30 cellular contexts compared by ENCODE assay signal in genomic region chr6:33778475-33779121, GRCh38. TPM values are rescaled to one million over a fixed set of nuclear protein-coding genes. Genes with fewer than 3 reads are reported as not detected.
DNase-seq lines count a peak whose midpoint lies in the region; ATAC-seq and TF ChIP-seq lines count a peak whose summit lies in the region.
"Had no signal": no experiment of that assay in that cellular context is flagged by ENCODE, and none has a peak within 500 bp of the region (broad histone marks: within the 10 kb centered on the region; RNA-seq: fewer than 3 reads in every experiment).

No MANE protein-coding gene starts in this region.

- no peak overlapping the region for H3K23ac ChIP-seq in mesenchymal stem cell (ENCODE audit: low read length in 2 of 2)

- peaks cover 31% of the 10 kb centered on the region for H3K79me1 ChIP-seq in mesenchymal stem cell (replicated peaks; ENCODE audit: low read length, poor library complexity, severe bottlenecking)

- no peak for ATAC-seq in HG03135 (IDR thresholded peaks at IDR 0.05; ENCODE audit: unreplicated experiment)
- ATAC-seq in body of pancreas, result no peak
- ATAC-seq: PC-3 had no signal

- no peaks in the 10 kb centered on the region for H3K9me3 Mint-ChIP-seq in activated T-helper 1 cell treated with anti-CD3 and anti-CD28 coated beads, Interleukin-12 subunit alpha, Interleukin-12 subunit beta, Interleukin-2, Interleukin-4 antibody, amounts not matched to agents 30 ng/mL and 10 ng/mL and 1 ng/mL, durations not matched to agents 14 hours and 24 hours and 36 hours
- H3K9me3 Mint-ChIP-seq: CD14-positive monocyte; CD8-positive, alpha-beta memory T cell; HFFc6 had no signal

- H3K4me1 Mint-ChIP-seq in activated T-helper 1 cell treated with anti-CD3 and anti-CD28 coated beads, Interleukin-12 subunit alpha, Interleukin-12 subunit beta, Interleukin-2, Interleukin-4 antibody, amounts not matched to agents 30 ng/mL and 10 ng/mL and 1 ng/mL, durations not matched to agents 14 hours and 24 hours and 36 hours (ENCODE audit: low read depth), result no peaks in the 10 kb centered on the region
- H3K4me1 Mint-ChIP-seq: CD14-positive monocyte had no signal

- H2BK120ac ChIP-seq in mesenchymal stem cell (ENCODE audit: low read depth, low read length), result no peak overlapping the region

- no peak overlapping the region for H4K91ac ChIP-seq in mesenchymal stem cell (ENCODE audit: low read length)

- no peak overlapping the region for H2BK5ac ChIP-seq in mesenchymal stem cell (ENCODE audit: low read depth, low read length, poor library complexity, severe bottlenecking)

- H3K9ac ChIP-seq in NT2/D1 (ENCODE audit: insufficient read length, low read depth), result peak overlapping the region; percentile 6
- no peak overlapping the region for H3K9ac ChIP-seq in mesenchymal stem cell (ENCODE audit: low read length)

- peaks cover 57% of the 10 kb centered on the region for H3K36me3 Mint-ChIP-seq in activated T-helper 1 cell treated with anti-CD3 and anti-CD28 coated beads, Interleukin-12 subunit alpha, Interleukin-12 subunit beta, Interleukin-2, Interleukin-4 antibody, amounts not matched to agents 30 ng/mL and 10 ng/mL and 1 ng/mL, durations not matched to agents 14 hours and 24 hours and 36 hours (ENCODE audit: low read depth)

- TF ChIP-seq POLR2A in Peyer's patch (IDR thresholded peaks at IDR 0.05), result no peak
- no peak for TF ChIP-seq POLR2A in body of pancreas (IDR thresholded peaks at IDR 0.05)

- no peak overlapping the region for H2BK15ac ChIP-seq in mesenchymal stem cell (ENCODE audit: low read depth, poor library complexity, severe bottlenecking)

- H3K14ac ChIP-seq in mesenchymal stem cell (ENCODE audit: low read length in 2 of 2), result no peak overlapping the region

- H4K8ac ChIP-seq in mesenchymal stem cell (ENCODE audit: low read length), result no peak overlapping the region

- H3K36me3 ChIP-seq in NT2/D1 (ENCODE audit: insufficient read depth, insufficient read length, low read length) (peaks cover 87% of the 10 kb centered on the region), mesenchymal stem cell (ENCODE audit: control insufficient read depth in 1 of 2, insufficient read depth in 2 of 2, low read depth in 1 of 2, low read length in 2 of 2) (peaks cover 78 to 96% of the 10 kb centered on the region in 2 experiments), Peyer's patch (peaks cover 0 to 100% (median 3%) of the 10 kb centered on the region in 3 donors), body of pancreas (replicated peaks in 1 of 2; ENCODE audit: insufficient read depth in 1 of 2, low read depth in 2 of 2) (peaks cover 21 to 70% of the 10 kb centered on the region in 2 donors)

- H3K27ac ChIP-seq in mesenchymal stem cell (ENCODE audit: low read length, poor library complexity, severe bottlenecking) (peak overlapping the region; percentile 32), Peyer's patch (no peak overlapping the region), body of pancreas (no peak overlapping the region)
- H3K27ac ChIP-seq: 22Rv1 had no signal

- no peak for TF ChIP-seq CTCF in Peyer's patch (IDR thresholded peaks at IDR 0.05)
- no peak for TF ChIP-seq CTCF in body of pancreas (IDR thresholded peaks at IDR 0.05)

- H3K27ac Mint-ChIP-seq in activated T-helper 1 cell treated with anti-CD3 and anti-CD28 coated beads, Interleukin-12 subunit alpha, Interleukin-12 subunit beta, Interleukin-2, Interleukin-4 antibody, amounts not matched to agents 30 ng/mL and 10 ng/mL and 1 ng/mL, durations not matched to agents 14 hours and 24 hours and 36 hours, result no peak overlapping the region

- H3K4me3 ChIP-seq in NT2/D1 (ENCODE audit: insufficient read length, low read depth), result no peak overlapping the region
- no peak overlapping the region for H3K4me3 ChIP-seq in mesenchymal stem cell (ENCODE audit: insufficient read depth in 1 of 2, low read depth in 1 of 2, low read length in 2 of 2)
- no peak overlapping the region for H3K4me3 ChIP-seq in Peyer's patch
- no peak overlapping the region for H3K4me3 ChIP-seq in body of pancreas

- no peak overlapping the region for H3K18ac ChIP-seq in mesenchymal stem cell (ENCODE audit: low read depth in 1 of 2, low read length in 2 of 2)

- no peaks in the 10 kb centered on the region for H3K27me3 Mint-ChIP-seq in activated T-helper 1 cell treated with anti-CD3 and anti-CD28 coated beads, Interleukin-12 subunit alpha, Interleukin-12 subunit beta, Interleukin-2, Interleukin-4 antibody, amounts not matched to agents 30 ng/mL and 10 ng/mL and 1 ng/mL, durations not matched to agents 14 hours and 24 hours and 36 hours (ENCODE audit: insufficient read depth)
- H3K27me3 Mint-ChIP-seq: CD8-positive, alpha-beta memory T cell had no signal

- no peak overlapping the region for H3K4me2 ChIP-seq in mesenchymal stem cell (ENCODE audit: low read length, poor library complexity, severe bottlenecking)

- H3K4ac ChIP-seq in mesenchymal stem cell (ENCODE audit: low read depth in 1 of 2, low read length in 2 of 2), result no peak overlapping the region

- no peaks in the 10 kb centered on the region for H3K27me3 ChIP-seq in NT2/D1 (ENCODE audit: insufficient read depth, insufficient read length)
- no peaks in the 10 kb centered on the region for H3K27me3 ChIP-seq in mesenchymal stem cell (ENCODE audit: control insufficient read depth in 1 of 2, insufficient read depth in 1 of 2, low read length in 2 of 2)
- H3K27me3 ChIP-seq in Peyer's patch, result no peaks in the 10 kb centered on the region
- H3K27me3 ChIP-seq in body of pancreas, result no peaks in the 10 kb centered on the region
- H3K27me3 ChIP-seq: BE2C had no signal

- no peak overlapping the region for H2AK5ac ChIP-seq in mesenchymal stem cell (ENCODE audit: low read length, severe bottlenecking)

- H3K9me3 ChIP-seq in NT2/D1 (ENCODE audit: insufficient read depth, low read length) (no peaks in the 10 kb centered on the region), mesenchymal stem cell (ENCODE audit: control insufficient read depth, low read length) (no peaks in the 10 kb centered on the region), Peyer's patch (no peaks in the 10 kb centered on the region), body of pancreas (no peaks in the 10 kb centered on the region)
- H3K9me3 ChIP-seq: BE2C had no signal

- H2BK12ac ChIP-seq in mesenchymal stem cell (ENCODE audit: low read length in 2 of 2), result no peak overlapping the region

- intact Hi-C loops in activated T-helper 1 cell treated with anti-CD3 and anti-CD28 coated beads, Interleukin-12 subunit alpha, Interleukin-12 subunit beta, Interleukin-2, Interleukin-4 antibody, amounts not matched to agents 30 ng/mL and 10 ng/mL and 1 ng/mL, durations not matched to agents 14 hours and 24 hours and 36 hours (cut with micrococcal nuclease), result no loop called here
- intact Hi-C loops in body of pancreas (cut with DNase I), result no loop called here

- 74% methylated on average over 11 of the region's 11 CpGs for WGBS in mesenchymal stem cell
- WGBS in body of pancreas, 2 donors, result 86 to 91% methylated on average over 8 to 11 of the region's 11 CpGs

- H2AFZ ChIP-seq in mesenchymal stem cell (ENCODE audit: low read depth, low read length), result no peak overlapping the region

- H3K4me1 ChIP-seq in NT2/D1 (ENCODE audit: insufficient read depth, insufficient read length) (peaks cover 29% of the 10 kb centered on the region), mesenchymal stem cell (ENCODE audit: control insufficient read depth, insufficient read depth, low read depth, low read length) (peaks cover 48% of the 10 kb centered on the region), Peyer's patch (no peaks in the 10 kb centered on the region), body of pancreas (no peaks in the 10 kb centered on the region)

- H3K4me3 Mint-ChIP-seq in activated T-helper 1 cell treated with anti-CD3 and anti-CD28 coated beads, Interleukin-12 subunit alpha, Interleukin-12 subunit beta, Interleukin-2, Interleukin-4 antibody, amounts not matched to agents 30 ng/mL and 10 ng/mL and 1 ng/mL, durations not matched to agents 14 hours and 24 hours and 36 hours, result no peak overlapping the region
- H3K4me3 Mint-ChIP-seq: CD14-positive monocyte; CD8-positive, alpha-beta memory T cell; HFFc6 had no signal

- DNase-seq in NCI-H82 (lab: John Stamatoyannopoulos, UW) (peak; percentile 80), NCI-H82 treated with DMSO at 0.1 percent for 48 hours (lab: John Stamatoyannopoulos, UW; ENCODE audit: unreplicated experiment) (no peak), NT2/D1 (ENCODE audit: low read depth, low spot score) (no peak), mesenchymal stem cell (no peak), Peyer's patch (no peak), body of pancreas (no peak)
- no peak for DNase-seq in activated T-helper 1 cell treated with anti-CD3 and anti-CD28 coated beads, Interleukin-12 subunit alpha, Interleukin-12 subunit beta, Interleukin-2, Interleukin-4 antibody, amounts not matched to agents 30 ng/mL and 10 ng/mL and 1 ng/mL, durations not matched to agents 14 hours and 24 hours and 36 hours (ENCODE audit: low spot score)
- DNase-seq: ACHN; Calu3; CD8-positive, alpha-beta memory T cell; DMS79 treated with DMSO at 0.1 percent for 48 hours; HFFc6; Kasumi-1; NCI-H1092 treated with DMSO at 0.1 percent for 48 hours; NCI-H1436; NCI-H187; NCI-H2081 treated with DMSO at 0.1 percent for 48 hours; NCI-H2171; NCI-H226; NCI-H510A treated with DMSO at 0.1 percent for 48 hours; PC-3; Right ventricle myocardium superior had no signal

RNA-seq across cellular contexts. Expression of gene LEMD2, which starts 10.3 kb away (rescaled TPM):
- 37.2 TPM for polyA plus RNA-seq in mesenchymal stem cell (2013, experiment 1 of 2)
- 35.9 TPM for polyA plus RNA-seq in mesenchymal stem cell (2013, experiment 2 of 2)
- 63.6 and 64.4 TPM in 2 replicates for total RNA-seq in activated T-helper 1 cell treated with anti-CD3 and anti-CD28 coated beads, Interleukin-12 subunit alpha, Interleukin-12 subunit beta, Interleukin-2, Interleukin-4 antibody, amounts not matched to agents 30 ng/mL and 10 ng/mL and 1 ng/mL, durations not matched to agents 14 hours and 24 hours and 36 hours
- 10 to 100 TPM; 53.8 to 85.3 (median 75.8) TPM for total RNA-seq in Peyer's patch
- total RNA-seq in body of pancreas, result 10 to 100 TPM; 32.7 to 48.8 TPM

RNA-seq across cellular contexts. Expression of gene MLN, which starts 25.2 kb away (rescaled TPM):
- not detected for polyA plus RNA-seq in mesenchymal stem cell (2013, experiment 1 of 2)
- polyA plus RNA-seq in mesenchymal stem cell (2013, experiment 2 of 2), result not detected
- total RNA-seq in activated T-helper 1 cell treated with anti-CD3 and anti-CD28 coated beads, Interleukin-12 subunit alpha, Interleukin-12 subunit beta, Interleukin-2, Interleukin-4 antibody, amounts not matched to agents 30 ng/mL and 10 ng/mL and 1 ng/mL, durations not matched to agents 14 hours and 24 hours and 36 hours, result not detected in 2 replicates
- total RNA-seq in Peyer's patch, result not detected
- total RNA-seq in body of pancreas, result not detected
- total RNA-seq: Calu3; CD8-positive, alpha-beta memory T cell; H7; HFFc6; M059J; PC-3; Right ventricle myocardium superior; RPMI7951; SK-MEL-5 had no signal
- polyA plus RNA-seq: CD14-positive monocyte; CD8-positive, alpha-beta memory T cell had no signal

RNA-seq across cellular contexts. Expression of gene IP6K3, which starts 31.9 kb away (rescaled TPM):
- polyA plus RNA-seq in mesenchymal stem cell (2013, experiment 1 of 2), result 6.7 TPM
- polyA plus RNA-seq in mesenchymal stem cell (2013, experiment 2 of 2), result 6.5 TPM
- total RNA-seq in activated T-helper 1 cell treated with anti-CD3 and anti-CD28 coated beads, Interleukin-12 subunit alpha, Interleukin-12 subunit beta, Interleukin-2, Interleukin-4 antibody, amounts not matched to agents 30 ng/mL and 10 ng/mL and 1 ng/mL, durations not matched to agents 14 hours and 24 hours and 36 hours, result not detected in 2 replicates
- 1 to 10 TPM in 3 of 4 donors, under 1 TPM in 1; 0.88 to 5.8 (median 1.6) TPM for total RNA-seq in Peyer's patch
- total RNA-seq in body of pancreas, result not detected
- total RNA-seq: Calu3; CD8-positive, alpha-beta memory T cell; M059J; PC-3; SK-MEL-5 had no signal
- polyA plus RNA-seq: CD14-positive monocyte; CD8-positive, alpha-beta memory T cell had no signal
